In the genomic region with DNA sequence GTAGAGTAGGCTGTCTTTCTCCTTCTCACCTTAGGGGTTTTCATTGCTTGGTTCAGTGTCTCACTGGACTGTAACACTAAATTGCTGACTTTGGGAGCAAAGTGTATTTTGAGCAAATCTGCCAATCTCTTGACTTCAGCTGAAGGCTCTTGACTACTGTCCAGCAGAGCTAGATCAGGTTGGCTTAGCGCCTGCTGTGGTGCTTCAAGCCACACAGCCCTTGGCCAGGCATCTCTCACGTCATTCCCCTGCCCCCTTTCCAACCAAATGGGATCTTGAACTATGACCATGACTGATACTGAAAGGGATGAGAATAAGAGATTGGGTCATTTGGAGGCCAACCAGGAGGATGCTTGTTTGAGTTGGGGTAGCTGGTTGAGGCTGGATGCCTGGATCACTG, we compare ENCODE assay signal across 27 cellular contexts. TPM values are rescaled to one million over a fixed set of nuclear protein-coding genes. Genes with fewer than 3 reads are reported as not detected.
"Had no signal": no experiment of that assay in that cellular context is flagged by ENCODE, and none has a peak within 500 bp of the region (broad histone marks: within the 10 kb centered on the region; RNA-seq: fewer than 3 reads in every experiment).

No MANE protein-coding gene starts in this region.

- FAIRE-seq: colon, endothelial cell of umbilical vein, frontal cortex, kidney had no signal

- H3K27ac ChIP-seq: coronary artery, dorsolateral prefrontal cortex, esophagus muscularis mucosa, foreskin keratinocyte, gastroesophageal sphincter, heart left ventricle, hepatocyte, left lung had no signal

- H2AFZ ChIP-seq: hepatocyte had no signal

- H3K9me3 ChIP-seq: esophagus muscularis mucosa, gastroesophageal sphincter, heart left ventricle, left lung had no signal

- H3K4me1 ChIP-seq: foreskin keratinocyte, heart left ventricle, left lung had no signal

- H3K4me3 Mint-ChIP-seq: immature natural killer cell, memory B cell had no signal

- H3K4me3 ChIP-seq: coronary artery, dorsolateral prefrontal cortex, esophagus muscularis mucosa, gastroesophageal sphincter, heart left ventricle, hepatocyte, left lung, lung had no signal

- H3K4me2 ChIP-seq: hepatocyte had no signal

- DNase-seq: dermis blood vessel endothelial cell; dorsolateral prefrontal cortex; effector CD4-positive, alpha-beta T cell; effector memory CD4-positive, alpha-beta T cell; foreskin keratinocyte; heart left ventricle; hypothalamus; immature natural killer cell; islet precursor cell; kidney; kidney glomerular epithelial cell; left colon; left lung; left ventricle myocardium superior; mammary epithelial cell; mesendoderm; midbrain had no signal

- H3K27me3 ChIP-seq: esophagus muscularis mucosa, foreskin keratinocyte, gastroesophageal sphincter, hepatocyte had no signal

- H3K36me3 Mint-ChIP-seq: immature natural killer cell, memory B cell had no signal

- ATAC-seq: foreskin keratinocyte, gastroesophageal sphincter, heart left ventricle, left colon, left lung, left ventricle myocardium superior had no signal

- H3K9me3 Mint-ChIP-seq: immature natural killer cell, memory B cell had no signal

- H3K27ac Mint-ChIP-seq: immature natural killer cell, memory B cell had no signal

- H3K36me3 ChIP-seq: esophagus muscularis mucosa, gastroesophageal sphincter, heart left ventricle, left lung had no signal

RNA-seq across cellular contexts. Expression of gene SLC16A2, which starts 4.8 kb away (rescaled TPM):
- total RNA-seq: mononuclear cell had no signal
